Comparison of ENCODE assay signal across 11 cellular contexts in genomic region chr6:53313784-53314382, GRCh38. TPM values are rescaled to one million over a fixed set of nuclear protein-coding genes. Genes with fewer than 3 reads are reported as not detected.
DNase-seq lines count a peak whose midpoint lies in the region; ATAC-seq and TF ChIP-seq lines count a peak whose summit lies in the region.
"Had no signal": no experiment of that assay in that cellular context is flagged by ENCODE, and none has a peak within 500 bp of the region (broad histone marks: within the 10 kb centered on the region; RNA-seq: fewer than 3 reads in every experiment).

No MANE protein-coding gene starts in this region.

- H3K4me3 Mint-ChIP-seq in chondrocyte (ENCODE audit: unreplicated experiment): no peak overlapping the region
- H3K4me3 Mint-ChIP-seq: activated naive CD8-positive, alpha-beta T cell treated with anti-CD3 and anti-CD28 coated beads, Interleukin-2, amount 10 ng/mL, durations not matched to agents 7 days and 5 days had no signal

- no peaks in the 10 kb centered on the region for H3K27me3 Mint-ChIP-seq in chondrocyte (ENCODE audit: low read depth)
- H3K27me3 Mint-ChIP-seq: activated naive CD8-positive, alpha-beta T cell treated with anti-CD3 and anti-CD28 coated beads, Interleukin-2, amount 10 ng/mL, durations not matched to agents 7 days and 5 days had no signal

- peak overlapping the region; percentile 70 for H3K27ac Mint-ChIP-seq in chondrocyte (ENCODE audit: unreplicated experiment)
- H3K27ac Mint-ChIP-seq: activated naive CD8-positive, alpha-beta T cell treated with anti-CD3 and anti-CD28 coated beads, Interleukin-2, amount 10 ng/mL, durations not matched to agents 7 days and 5 days had no signal

- no peaks in the 10 kb centered on the region for H3K36me3 Mint-ChIP-seq in chondrocyte (ENCODE audit: low read depth)

- no peak for ATAC-seq in HG02678 (IDR thresholded peaks at IDR 0.05; ENCODE audit: unreplicated experiment)
- no peak for ATAC-seq in GM21619 (IDR thresholded peaks at IDR 0.05; ENCODE audit: unreplicated experiment)

- peaks cover 77% of the 10 kb centered on the region for H3K4me1 Mint-ChIP-seq in chondrocyte (ENCODE audit: low read depth)

- DNase-seq in GF-D8 (lab: John Stamatoyannopoulos, UW) (peak; percentile 45), chondrocyte (ENCODE audit: low spot score) (no peak), pulmonary artery endothelial cell (ENCODE audit: low read depth, low spot score) (peak; percentile 51), KG1 (lab: John Stamatoyannopoulos, UW) (no peak)
- DNase-seq: activated CD4-positive, alpha-beta T cell treated with anti-CD3 and anti-CD28 coated beads for 1 hour; activated naive CD8-positive, alpha-beta T cell treated with anti-CD3 and anti-CD28 coated beads, Interleukin-2, amount 10 ng/mL, durations not matched to agents 7 days and 5 days; NCI-H1417 treated with DMSO at 0.1 percent for 48 hours; ovary had no signal

- no peak for TF ChIP-seq CTCF in chondrocyte (IDR thresholded peaks at IDR 0.05)

- H3K9me3 Mint-ChIP-seq in chondrocyte (ENCODE audit: low read depth): no peaks in the 10 kb centered on the region
- H3K9me3 Mint-ChIP-seq: activated naive CD8-positive, alpha-beta T cell treated with anti-CD3 and anti-CD28 coated beads, Interleukin-2, amount 10 ng/mL, durations not matched to agents 7 days and 5 days had no signal

TF ChIP-seq in PFSK-1, 5 proteins besides CTCF, POLR2A, EP300 and RAD21:
- TF ChIP-seq POLR2AphosphoS5 (IDR thresholded peaks at IDR 0.05; ENCODE audit: low read depth, low read length): no peak
- TF ChIP-seq SIN3A (IDR thresholded peaks at IDR 0.05; ENCODE audit: borderline replicate concordance, insufficient read depth, low read length): 0 out of 2 replicates have a peak, but pooled peaks have one; percentile 59
TF ChIP-seq in PFSK-1: peak in this region for 1.

RNA-seq across cellular contexts. Expression of gene ELOVL5, which starts 34.9 kb away (rescaled TPM):
- 68.2 TPM for polyA plus RNA-seq in PFSK-1 (2012; ENCODE audit: insufficient read length, low read depth)
- 95.1 to 127 TPM (median 102 TPM) in 3 replicates for total RNA-seq in chondrocyte
- total RNA-seq in pulmonary artery endothelial cell: 84.2 and 93.4 TPM in 2 replicates

Comparison
In these comparisons a context has a peak if more than half of its experiments do, and no peak if none do; other contexts are left out.
1. DNase-seq: peak in GF-D8 (single experiment) and pulmonary artery endothelial cell (single experiment); none in chondrocyte (single experiment) and KG1 (single experiment).